Comparison of ENCODE assay signal across 9 cellular contexts in the genomic region with DNA sequence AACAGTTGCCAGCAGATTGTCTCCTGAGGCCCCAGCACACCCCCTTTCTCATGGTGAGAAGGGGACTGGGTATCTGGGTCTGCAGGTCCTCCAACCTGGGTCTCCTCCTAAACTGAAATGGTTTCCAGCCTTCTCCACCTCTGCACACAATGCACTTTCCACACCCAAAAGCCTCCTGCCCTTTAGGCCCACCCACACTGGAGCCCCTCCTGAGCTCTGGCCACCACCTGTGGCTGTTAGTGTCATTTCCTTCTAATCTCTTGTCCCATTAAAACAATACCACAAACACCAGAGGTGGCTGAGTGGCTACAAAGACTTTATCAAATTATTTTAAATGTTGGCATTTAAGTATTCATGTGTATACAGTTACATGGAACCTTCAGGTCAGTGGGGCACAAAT. TPM values are rescaled to one million over a fixed set of nuclear protein-coding genes. Genes with fewer than 3 reads are reported as not detected.
A peak's percentile ranks its signal among the peaks of the same experiment; 100 is the strongest.
DNase-seq lines count a peak whose midpoint lies in the region; ATAC-seq and TF ChIP-seq lines count a peak whose summit lies in the region.
"Had no signal": no experiment of that assay in that cellular context is flagged by ENCODE, and none has a peak within 500 bp of the region (broad histone marks: within the 10 kb centered on the region; RNA-seq: fewer than 3 reads in every experiment).

No MANE protein-coding gene starts in this region.

- H3K27ac Mint-ChIP-seq in naive thymus-derived CD4-positive, alpha-beta T cell, result peak overlapping the region; percentile 26 to 95 (median 87)

- peaks cover 26% of the 10 kb centered on the region for H3K4me1 ChIP-seq in cardiac muscle cell (ENCODE audit: low read depth)
- peaks cover 0 to 17% of the 10 kb centered on the region in 2 donors for H3K4me1 ChIP-seq in naive thymus-derived CD4-positive, alpha-beta T cell (ENCODE audit: control insufficient read depth in 2 of 2, insufficient read depth in 2 of 2, low read length in 2 of 2)
- peaks cover 38 to 74% (median 46%) of the 10 kb centered on the region in 4 donors for H3K4me1 ChIP-seq in upper lobe of left lung

- no peaks in the 10 kb centered on the region for H3K27me3 Mint-ChIP-seq in naive thymus-derived CD4-positive, alpha-beta T cell

- H3K36me3 Mint-ChIP-seq in naive thymus-derived CD4-positive, alpha-beta T cell, result peaks cover 0 to 14% (median 7%) of the 10 kb centered on the region in 5 donors

- ATAC-seq in Right ventricle myocardium inferior, result no peak
- no peak for ATAC-seq in naive thymus-derived CD4-positive, alpha-beta T cell
- ATAC-seq in upper lobe of left lung (ENCODE audit: low FRiP score in 2 of 2), result no peak
- ATAC-seq in HG03108 (IDR thresholded peaks at IDR 0.05; ENCODE audit: unreplicated experiment), result no peak
- ATAC-seq in HG03342 (IDR thresholded peaks at IDR 0.05; ENCODE audit: unreplicated experiment), result no peak

- CTCF ChIA-PET in naive thymus-derived CD4-positive, alpha-beta T cell (lab: Charles Lee), result interaction anchor here (1.2 to 3.3 kb wide), 4 partner anchors 94 to 205 kb away, joined by 3 to 19 read pairs (median 9); a partner anchor contains a TSS

- H3K27me3 ChIP-seq in cardiac muscle cell (no peaks in the 10 kb centered on the region), upper lobe of left lung (no peaks in the 10 kb centered on the region)
- H3K27me3 ChIP-seq in naive thymus-derived CD4-positive, alpha-beta T cell (ENCODE audit: control insufficient read depth in 2 of 2, insufficient read depth in 2 of 2, low read length in 2 of 2), result no peaks in the 10 kb centered on the region

- TF ChIP-seq CTCF in cardiac muscle cell (IDR thresholded peaks at IDR 0.05; ENCODE audit: low read depth, low read length) (no peak), upper lobe of left lung (IDR thresholded peaks at IDR 0.05) (no peak)

- H3K4me3 ChIP-seq in cardiac muscle cell (no peak overlapping the region), upper lobe of left lung (no peak overlapping the region)
- H3K4me3 ChIP-seq in naive thymus-derived CD4-positive, alpha-beta T cell (ENCODE audit: low read length), result no peak overlapping the region

- H3K27ac ChIP-seq in cardiac muscle cell (peak overlapping the region; percentile 85), caudate nucleus (ENCODE audit: low read depth, low read length) (peak overlapping the region; percentile 79), upper lobe of left lung (peak overlapping the region; percentile 46 to 82 (median 72))
- peak overlapping the region; percentile 48 for H3K27ac ChIP-seq in naive thymus-derived CD4-positive, alpha-beta T cell (ENCODE audit: low read depth, low read length)

- DNase-seq in cardiac muscle cell (ENCODE audit: low read depth in 1 of 2, low spot score in 1 of 2), result no peak
- no peak for DNase-seq in Right ventricle myocardium inferior (ENCODE audit: missing footprints)
- DNase-seq in caudate nucleus (lab: John Stamatoyannopoulos, UW), result no peak
- DNase-seq in naive thymus-derived CD4-positive, alpha-beta T cell, result no peak
- no peak for DNase-seq in upper lobe of left lung
- DNase-seq in AG20443 (ENCODE audit: low spot score), result no peak

- H3K4me3 Mint-ChIP-seq in naive thymus-derived CD4-positive, alpha-beta T cell, result peak overlapping the region in 3 of 10 donors; percentile 41 to 55 (median 53)

- no peak for TF ChIP-seq POLR2A in upper lobe of left lung (IDR thresholded peaks at IDR 0.05)

- H3K9me3 Mint-ChIP-seq in naive thymus-derived CD4-positive, alpha-beta T cell, result peaks cover 0 to 1% (median 0%) of the 10 kb centered on the region in 11 donors

- POLR2A ChIA-PET in naive thymus-derived CD4-positive, alpha-beta T cell (lab: Charles Lee), result interaction anchor here (0.5 to 1.7 kb wide), 3 partner anchors 14 to 123 kb away, joined by 3 to 4 read pairs (median 4); no protein-coding TSS in a partner anchor

- peaks cover 12 to 38% (median 32%) of the 10 kb centered on the region in 7 donors for H3K4me1 Mint-ChIP-seq in naive thymus-derived CD4-positive, alpha-beta T cell

- H3K36me3 ChIP-seq in cardiac muscle cell, result peaks cover 9% of the 10 kb centered on the region
- peaks cover 9 to 33% (median 13%) of the 10 kb centered on the region in 3 experiments for H3K36me3 ChIP-seq in naive thymus-derived CD4-positive, alpha-beta T cell (ENCODE audit: control insufficient read depth in 2 of 3, insufficient read depth in 3 of 3, low read length in 3 of 3)
- peaks cover 16 to 39% (median 25%) of the 10 kb centered on the region in 4 donors for H3K36me3 ChIP-seq in upper lobe of left lung

- TF ChIP-seq EP300 in upper lobe of left lung (IDR thresholded peaks at IDR 0.05), result no peak

- intact Hi-C loops in Right ventricle myocardium inferior (cut with DNase I), result loop anchor here (2.0 kb wide), 1 partner anchor 203 kb away; no protein-coding TSS in a partner anchor
- intact Hi-C loops in naive thymus-derived CD4-positive, alpha-beta T cell (cut with micrococcal nuclease), result loop anchor here (1.0 kb wide), 3 partner anchors 119 to 202 kb away; no protein-coding TSS in a partner anchor

- H3K9me3 ChIP-seq in cardiac muscle cell (ENCODE audit: low read depth), result no peaks in the 10 kb centered on the region
- no peaks in the 10 kb centered on the region for H3K9me3 ChIP-seq in naive thymus-derived CD4-positive, alpha-beta T cell (ENCODE audit: control insufficient read depth in 2 of 3, low read length in 3 of 3)
- H3K9me3 ChIP-seq in upper lobe of left lung, result no peaks in the 10 kb centered on the region

RNA-seq across cellular contexts. Expression of a gene that starts 11.5 kb away (rescaled TPM):
- total RNA-seq in cardiac muscle cell (1.7 and 1.9 TPM in 2 replicates), Right ventricle myocardium inferior (not detected), upper lobe of left lung (1 to 10 TPM in 2 of 6 donors, under 1 TPM in 3, not detected in 1; 0.39 to 1.6 (median 0.76) TPM)
- 2.8 and 3.1 TPM in 2 replicates for polyA plus RNA-seq in cardiac muscle cell
- total RNA-seq in naive thymus-derived CD4-positive, alpha-beta T cell, result under 1 TPM in 3 of 5 experiments, not detected in 2; 0.24 to 0.93 (median 0.45) TPM
- polyA plus RNA-seq in naive thymus-derived CD4-positive, alpha-beta T cell, result under 1 TPM; 0.09 to 0.13 TPM

RNA-seq across cellular contexts. Expression of a gene that starts 20.8 kb away (rescaled TPM):
- total RNA-seq in cardiac muscle cell, result 0.24 TPM in 1 of 2 replicates, not detected in the other
- polyA plus RNA-seq in cardiac muscle cell, result 0.35 and 0.62 TPM in 2 replicates
- not detected for total RNA-seq in Right ventricle myocardium inferior
- total RNA-seq in naive thymus-derived CD4-positive, alpha-beta T cell, result under 1 TPM in 1 of 5 experiments, not detected in 4; 0.24 TPM
- polyA plus RNA-seq in naive thymus-derived CD4-positive, alpha-beta T cell, result not detected
- total RNA-seq in upper lobe of left lung, result 10 to 100 TPM in 1 of 6 donors, 1 to 10 TPM in 5; 2.3 to 12.3 (median 5.5) TPM
- total RNA-seq: NCI-H460 had no signal

RNA-seq across cellular contexts. Expression of a gene that starts 29.3 kb away (rescaled TPM):
- 0.18 and 3.6 TPM in 2 replicates for total RNA-seq in cardiac muscle cell
- 0.81 and 2.9 TPM in 2 replicates for polyA plus RNA-seq in cardiac muscle cell
- total RNA-seq in Right ventricle myocardium inferior, result 20.7 TPM
- total RNA-seq in naive thymus-derived CD4-positive, alpha-beta T cell, result not detected
- polyA plus RNA-seq in naive thymus-derived CD4-positive, alpha-beta T cell, result not detected
- total RNA-seq in upper lobe of left lung, result 1,000 to 10,000 TPM in 1 of 6 donors, 100 to 1,000 TPM in 5; 145 to 1,319 (median 555) TPM
- total RNA-seq: NCI-H460 had no signal

RNA-seq across cellular contexts. Expression of a gene that starts 37.2 kb away (rescaled TPM):
- total RNA-seq in cardiac muscle cell (13.6 and 17.1 TPM in 2 replicates), Right ventricle myocardium inferior (51.3 TPM), upper lobe of left lung (100 to 1,000 TPM in 4 of 6 donors, 10 to 100 TPM in 2; 36.6 to 302 (median 118) TPM)
- 12.7 and 17.8 TPM in 2 replicates for polyA plus RNA-seq in cardiac muscle cell
- total RNA-seq in naive thymus-derived CD4-positive, alpha-beta T cell, result 10 to 100 TPM; 13.0 to 17.0 (median 15.2) TPM
- polyA plus RNA-seq in naive thymus-derived CD4-positive, alpha-beta T cell, result 1 to 10 TPM; 5.9 to 6.6 TPM
